ENCODE assay signal across 17 cellular contexts in the genomic region with DNA sequence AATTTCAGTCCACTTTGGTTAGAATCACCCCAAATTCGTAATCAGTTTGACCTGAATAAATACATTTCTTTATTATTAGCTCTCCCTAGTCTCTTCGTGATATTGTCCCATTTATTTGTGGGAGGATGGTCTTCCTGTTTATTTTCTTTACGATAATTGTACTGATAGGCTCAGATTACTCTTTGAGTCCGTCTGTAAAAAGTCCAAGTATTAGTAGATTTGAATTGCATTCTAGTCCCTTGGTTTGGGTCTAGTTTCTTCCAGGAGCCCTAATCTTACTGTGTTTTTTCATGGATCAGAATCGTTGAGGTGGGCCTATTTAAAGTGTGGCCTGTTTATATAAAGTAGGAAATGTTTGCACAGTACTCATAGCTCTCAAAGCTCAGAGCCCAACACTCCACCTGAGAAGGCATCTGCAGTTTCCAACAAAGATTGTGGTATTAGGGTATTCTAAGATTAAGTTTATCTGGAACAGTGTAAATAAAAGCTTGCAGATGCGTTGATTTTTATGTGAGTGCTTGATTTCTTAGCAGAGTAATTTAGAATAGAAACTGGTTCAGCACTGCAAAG. TPM values are rescaled to one million over a fixed set of nuclear protein-coding genes. Genes with fewer than 3 reads are reported as not detected.
DNase-seq lines count a peak whose midpoint lies in the region; ATAC-seq, FAIRE-seq and TF ChIP-seq lines count a peak whose summit lies in the region.
"Had no signal": no experiment of that assay in that cellular context is flagged by ENCODE, and none has a peak within 500 bp of the region (broad histone marks: within the 10 kb centered on the region; RNA-seq: fewer than 3 reads in every experiment).

No MANE protein-coding gene starts in this region.

- FAIRE-seq in pancreas (lab: Jason Lieb, UNC), result no peak
- FAIRE-seq: GM12878, GM18507 had no signal

- H3K4me1 ChIP-seq in HEK293 (ENCODE audit: control insufficient read depth, insufficient read depth, low read length), result peaks cover 18% of the 10 kb centered on the region
- no peaks in the 10 kb centered on the region for H3K4me1 ChIP-seq in left lung
- peaks cover 18 to 44% (median 40%) of the 10 kb centered on the region in 3 donors for H3K4me1 ChIP-seq in pancreas
- H3K4me1 ChIP-seq: BLaER1 had no signal

- H3K4me3 Mint-ChIP-seq in WTC11, result no peak overlapping the region
- H3K4me3 Mint-ChIP-seq: CD8-positive, alpha-beta memory T cell; GM23338 had no signal

- CTCF ChIA-PET in HEK293 (lab: Yijun Ruan, JAX) (interaction anchor here (0.9 to 2.1 kb wide), 4 partner anchors 32 to 78 kb away, joined by 3 to 8 read pairs (median 4); no protein-coding TSS in a partner anchor), WTC11 (lab: Charles Lee) (no interaction called here)

- H3K9me3 Mint-ChIP-seq in WTC11, result no peaks in the 10 kb centered on the region
- H3K9me3 Mint-ChIP-seq: CD8-positive, alpha-beta memory T cell; GM23338 had no signal

- ATAC-seq in WTC11, result no peak
- ATAC-seq in left lung, result peak; percentile 69
- ATAC-seq in pancreas, result peak in 1 of 4 donors; percentile 22
- ATAC-seq: GM12878, GM23338 had no signal

- no peaks in the 10 kb centered on the region for H3K9me3 ChIP-seq in HEK293 (ENCODE audit: control insufficient read depth, insufficient read depth, low read depth, low read length)
- H3K9me3 ChIP-seq in left lung, result no peaks in the 10 kb centered on the region
- H3K9me3 ChIP-seq in pancreas, result no peaks in the 10 kb centered on the region
- H3K9me3 ChIP-seq: BLaER1, Caco-2 had no signal

- peaks cover 26% of the 10 kb centered on the region for H3K36me3 Mint-ChIP-seq in WTC11

- no peak overlapping the region for H3K27ac ChIP-seq in HEK293 (ENCODE audit: extremely low read depth, low read depth, low read length)
- no peak overlapping the region for H3K27ac ChIP-seq in left lung
- peak overlapping the region in 3 of 4 donors; percentile 16 to 79 (median 56) for H3K27ac ChIP-seq in pancreas
- H3K27ac ChIP-seq: BLaER1 had no signal

- no peak for DNase-seq in WTC11 (ENCODE audit: low spot score)
- DNase-seq in left lung, result no peak
- DNase-seq in pancreas, result no peak
- no peak for DNase-seq in NCI-H2227 treated with DMSO at 0.1 percent for 48 hours (lab: John Stamatoyannopoulos, UW)
- no peak for DNase-seq in activated gamma-delta T cell treated with Interleukin-2 at 50 U/mL for 16 hours
- DNase-seq in NK-92 (lab: John Stamatoyannopoulos, UW; ENCODE audit: unreplicated experiment), result no peak
- DNase-seq: AML-193; Caco-2; CD8-positive, alpha-beta memory T cell; DMS79; H7 had no signal

- no peaks in the 10 kb centered on the region for H3K27me3 Mint-ChIP-seq in WTC11 (ENCODE audit: low read depth)

- no peak for TF ChIP-seq CTCF in HEK293 (tag by site-specific recombination; IDR thresholded peaks at IDR 0.05)
- no peak for TF ChIP-seq CTCF in WTC11 (IDR thresholded peaks at IDR 0.05)
- no peak for TF ChIP-seq CTCF in left lung (IDR thresholded peaks at IDR 0.05)
- TF ChIP-seq CTCF in pancreas (IDR thresholded peaks at IDR 0.05), result no peak

- H3K27me3 ChIP-seq in left lung, result no peaks in the 10 kb centered on the region
- no peaks in the 10 kb centered on the region for H3K27me3 ChIP-seq in pancreas
- H3K27me3 ChIP-seq: BLaER1 had no signal

- H3K4me3 ChIP-seq in HEK293 (ENCODE audit: low read depth, low read length) (no peak overlapping the region), left lung (no peak overlapping the region), pancreas (no peak overlapping the region)
- H3K4me3 ChIP-seq: BLaER1, GM12878, GM23338 had no signal

- intact Hi-C loops in left lung (cut with DNase I) (no loop called here), pancreas (cut with DNase I) (no loop called here)

- POLR2A ChIA-PET in HEK293 (lab: Yijun Ruan, JAX), result interaction anchor here (1.3 to 1.6 kb wide), 2 partner anchors 18 to 33 kb away, joined by 3 to 4 read pairs; partner anchors contain the start of gene MAP3K21
- POLR2A ChIA-PET in WTC11 (lab: Charles Lee), result no interaction called here

- WGBS in pancreas, 2 donors, result 29 to 31% methylated on average over 6 of the region's 6 CpGs

- peak overlapping the region; percentile 91; the same call in 1 of the 2 replicates for H3K27ac Mint-ChIP-seq in WTC11
- H3K27ac Mint-ChIP-seq: CD8-positive, alpha-beta memory T cell; GM23338 had no signal

- peaks cover 32% of the 10 kb centered on the region for H3K4me1 Mint-ChIP-seq in WTC11

- peaks cover 18 to 38% of the 10 kb centered on the region in 2 experiments for H3K36me3 ChIP-seq in HEK293 (ENCODE audit: control insufficient read depth in 2 of 2, insufficient read depth in 1 of 2, low read length in 2 of 2)
- no peaks in the 10 kb centered on the region for H3K36me3 ChIP-seq in left lung
- H3K36me3 ChIP-seq in pancreas, result peaks cover 0 to 15% (median 0%) of the 10 kb centered on the region in 3 donors

TF ChIP-seq in HEK293, 187 proteins besides CTCF, POLR2A, EP300 and RAD21 (continues in another document):
- peak; percentile 90 for TF ChIP-seq IKZF3 (tag by site-specific recombination; IDR thresholded peaks at IDR 0.05)
- no peak for TF ChIP-seq ZNF416 (tag by site-specific recombination; IDR thresholded peaks at IDR 0.05)
- no peak for TF ChIP-seq ZNF654 (tag by site-specific recombination; IDR thresholded peaks at IDR 0.05; ENCODE audit: low read depth)
- TF ChIP-seq, protein P1, sequence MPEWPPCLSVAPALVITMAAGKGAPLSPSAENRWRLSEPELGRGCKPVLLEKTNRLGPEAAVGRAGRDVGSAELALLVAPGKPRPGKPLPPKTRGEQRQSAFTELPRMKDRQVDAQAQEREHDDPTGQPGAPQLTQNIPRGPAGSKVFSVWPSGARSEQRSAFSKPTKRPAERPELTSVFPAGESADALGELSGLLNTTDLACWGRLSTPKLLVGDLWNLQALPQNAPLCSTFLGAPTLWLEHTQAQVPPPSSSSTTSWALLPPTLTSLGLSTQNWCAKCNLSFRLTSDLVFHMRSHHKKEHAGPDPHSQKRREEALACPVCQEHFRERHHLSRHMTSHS (tag by site-specific recombination; IDR thresholded peaks at IDR 0.05), result no peak
- TF ChIP-seq TCF7L2 (IDR thresholded peaks at IDR 0.05; ENCODE audit: borderline replicate concordance, low read depth, low read length), result peak; percentile 63; the same call in 1 of the 2 replicates
- TF ChIP-seq KLF1 (tag by site-specific recombination; IDR thresholded peaks at IDR 0.05), result peak; percentile 69
- TF ChIP-seq AEBP2 (tag by site-specific recombination; IDR thresholded peaks at IDR 0.05; ENCODE audit: borderline replicate concordance), result no peak
- no peak for TF ChIP-seq ZNF24 (tag by site-specific recombination; IDR thresholded peaks at IDR 0.05)
- TF ChIP-seq SP7 (tag by site-specific recombination; IDR thresholded peaks at IDR 0.05), result peak; percentile 45; the same call in 1 of the 2 replicates
- TF ChIP-seq ZBTB21 (tag by site-specific recombination; IDR thresholded peaks at IDR 0.05), result no peak
- no peak for TF ChIP-seq ZNF530 (tag by site-specific recombination; IDR thresholded peaks at IDR 0.05; ENCODE audit: low read depth)

TF ChIP-seq in WTC11, 78 proteins besides CTCF, POLR2A, EP300 and RAD21 (continues in another document):
- TF ChIP-seq ZNF512 (CRISPR knock-in tag; IDR thresholded peaks at IDR 0.05; ENCODE audit: borderline replicate concordance), result no peak
- TF ChIP-seq CREB1 (CRISPR knock-in tag; IDR thresholded peaks at IDR 0.05), result no peak
- TF ChIP-seq, protein P2, sequence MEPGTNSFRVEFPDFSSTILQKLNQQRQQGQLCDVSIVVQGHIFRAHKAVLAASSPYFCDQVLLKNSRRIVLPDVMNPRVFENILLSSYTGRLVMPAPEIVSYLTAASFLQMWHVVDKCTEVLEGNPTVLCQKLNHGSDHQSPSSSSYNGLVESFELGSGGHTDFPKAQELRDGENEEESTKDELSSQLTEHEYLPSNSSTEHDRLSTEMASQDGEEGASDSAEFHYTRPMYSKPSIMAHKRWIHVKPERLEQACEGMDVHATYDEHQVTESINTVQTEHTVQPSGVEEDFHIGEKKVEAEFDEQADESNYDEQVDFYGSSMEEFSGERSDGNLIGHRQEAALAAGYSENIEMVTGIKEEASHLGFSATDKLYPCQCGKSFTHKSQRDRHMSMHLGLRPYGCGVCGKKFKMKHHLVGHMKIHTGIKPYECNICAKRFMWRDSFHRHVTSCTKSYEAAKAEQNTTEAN (CRISPR knock-in tag; IDR thresholded peaks at IDR 0.05), result no peak
- TF ChIP-seq CREM (CRISPR knock-in tag; IDR thresholded peaks at IDR 0.05), result no peak
- TF ChIP-seq E2F4 (CRISPR knock-in tag; IDR thresholded peaks at IDR 0.05; ENCODE audit: borderline replicate concordance, low read depth), result no peak
- TF ChIP-seq, protein P3, sequence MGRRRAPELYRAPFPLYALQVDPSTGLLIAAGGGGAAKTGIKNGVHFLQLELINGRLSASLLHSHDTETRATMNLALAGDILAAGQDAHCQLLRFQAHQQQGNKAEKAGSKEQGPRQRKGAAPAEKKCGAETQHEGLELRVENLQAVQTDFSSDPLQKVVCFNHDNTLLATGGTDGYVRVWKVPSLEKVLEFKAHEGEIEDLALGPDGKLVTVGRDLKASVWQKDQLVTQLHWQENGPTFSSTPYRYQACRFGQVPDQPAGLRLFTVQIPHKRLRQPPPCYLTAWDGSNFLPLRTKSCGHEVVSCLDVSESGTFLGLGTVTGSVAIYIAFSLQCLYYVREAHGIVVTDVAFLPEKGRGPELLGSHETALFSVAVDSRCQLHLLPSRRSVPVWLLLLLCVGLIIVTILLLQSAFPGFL (CRISPR knock-in tag; IDR thresholded peaks at IDR 0.05; ENCODE audit: borderline replicate concordance), result no peak

RNA-seq across cellular contexts. Expression of gene MAP3K21, which starts 33.1 kb away (rescaled TPM):
- 21.1 to 24.0 TPM (median 23.0 TPM) in 3 replicates for total RNA-seq in WTC11 (2021)
- total RNA-seq in left lung, result 1 to 10 TPM; 6.0 to 8.9 TPM
- 10 to 100 TPM; 12.6 to 18.8 (median 15.3) TPM for total RNA-seq in pancreas
- 10 to 100 TPM in 1 of 2 donors, 1 to 10 TPM in 1; 9.7 to 22.0 TPM for polyA plus RNA-seq in pancreas
- total RNA-seq: G401 had no signal

Comparison
In these comparisons a context has a peak if more than half of its experiments do, and no peak if none do; other contexts are left out.
1. H3K27ac ChIP-seq: peak in pancreas (3 of 4); none in HEK293 (single experiment) and left lung (0 of 2).